8 cellular contexts compared by ENCODE assay signal in genomic region chr1:22201023-22201422, GRCh38. TPM values are rescaled to one million over a fixed set of nuclear protein-coding genes. Genes with fewer than 3 reads are reported as not detected.
"Had no signal": no experiment of that assay in that cellular context is flagged by ENCODE, and none has a peak within 500 bp of the region (broad histone marks: within the 10 kb centered on the region; RNA-seq: fewer than 3 reads in every experiment).

No MANE protein-coding gene starts in this region.

- DNase-seq: GDM1, GF-D8 had no signal

- H3K4me3 ChIP-seq: GM12878 had no signal

- ATAC-seq: GM12878 had no signal

- FAIRE-seq: G401.6, GM12878, GM12891, GM12892, GM18507, GM19239 had no signal

RNA-seq across cellular contexts. Expression of gene WNT4, which starts 58.1 kb away (rescaled TPM):
- total RNA-seq: GM12878 had no signal
